In the genomic region with DNA sequence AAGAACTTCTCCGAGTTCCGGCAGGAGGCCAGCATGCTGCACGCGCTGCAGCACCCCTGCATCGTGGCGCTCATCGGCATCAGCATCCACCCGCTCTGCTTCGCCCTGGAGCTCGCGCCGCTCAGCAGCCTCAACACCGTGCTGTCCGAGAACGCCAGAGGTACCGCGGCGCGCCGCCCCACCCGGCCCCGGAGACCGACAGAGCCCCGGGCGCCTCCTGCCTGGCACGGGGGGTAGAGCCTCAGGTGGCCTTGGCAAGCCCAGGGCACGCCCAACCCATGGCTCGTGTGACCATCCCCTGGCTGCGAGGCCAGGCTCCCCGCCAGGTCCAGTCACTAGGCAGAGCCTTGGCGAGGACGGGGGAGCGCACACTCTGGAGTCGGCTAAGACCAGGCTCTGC, we compare ENCODE assay signal across 21 cellular contexts.
DNase-seq lines count a peak whose midpoint lies in the region; ATAC-seq and TF ChIP-seq lines count a peak whose summit lies in the region.
"Had no signal": no experiment of that assay in that cellular context is flagged by ENCODE, and none has a peak within 500 bp of the region (broad histone marks: within the 10 kb centered on the region; RNA-seq: fewer than 3 reads in every experiment).

No MANE protein-coding gene starts in this region.

- H3K23ac ChIP-seq in trophoblast cell (ENCODE audit: low read length), result no peak overlapping the region

- no peaks in the 10 kb centered on the region for H3K9me3 ChIP-seq in vagina
- peaks cover 2% of the 10 kb centered on the region for H3K9me3 ChIP-seq in trophoblast cell (ENCODE audit: insufficient read depth, low read depth, low read length)
- H3K9me3 ChIP-seq: BLaER1, SJSA1, upper lobe of left lung had no signal

- H2BK5ac ChIP-seq in trophoblast cell (ENCODE audit: low read depth, low read length, poor library complexity), result no peak overlapping the region

- H3K36me3 Mint-ChIP-seq in osteocyte (ENCODE audit: unreplicated experiment), result peaks cover 14% of the 10 kb centered on the region

- no peaks in the 10 kb centered on the region for H3K79me1 ChIP-seq in trophoblast cell (ENCODE audit: low read length)

- H4K91ac ChIP-seq in trophoblast cell (ENCODE audit: low read depth, low read length), result no peak overlapping the region

- H3K9me3 Mint-ChIP-seq in stimulated activated naive CD8-positive, alpha-beta T cell treated with anti-CD3 and anti-CD28 coated beads, Interleukin-15, amount 100 ng/mL, for 72 hours, result no peaks in the 10 kb centered on the region
- H3K9me3 Mint-ChIP-seq in osteocyte (ENCODE audit: unreplicated experiment), result no peaks in the 10 kb centered on the region
- H3K9me3 Mint-ChIP-seq: activated T-cell treated with anti-CD3 and anti-CD28 coated beads, Interleukin-2, amount 50 U/mL, for 24 hours had no signal

- H3K27ac ChIP-seq in vagina (no peak overlapping the region), trophoblast cell (ENCODE audit: low read depth, low read length) (no peak overlapping the region)
- H3K27ac ChIP-seq: BLaER1, SJSA1, upper lobe of left lung had no signal

- H4K8ac ChIP-seq in trophoblast cell (ENCODE audit: low read depth, low read length), result no peak overlapping the region

- WGBS in trophoblast cell (ENCODE audit: extremely low coverage, insufficient coverage, insufficient read length), result no CpG with 5 or more reads among the region's 34 CpGs

- H3K4me1 ChIP-seq in vagina, result peaks cover 8% of the 10 kb centered on the region
- H3K4me1 ChIP-seq in trophoblast cell (ENCODE audit: control insufficient read depth in 1 of 2, insufficient read depth in 2 of 2, low read length in 2 of 2), result no peaks in the 10 kb centered on the region
- H3K4me1 ChIP-seq: SJSA1, upper lobe of left lung had no signal

- no peaks in the 10 kb centered on the region for H3K27me3 Mint-ChIP-seq in stimulated activated naive CD8-positive, alpha-beta T cell treated with anti-CD3 and anti-CD28 coated beads, Interleukin-15, amount 100 ng/mL, for 72 hours
- H3K27me3 Mint-ChIP-seq in osteocyte (ENCODE audit: unreplicated experiment), result no peaks in the 10 kb centered on the region
- H3K27me3 Mint-ChIP-seq: activated T-cell treated with anti-CD3 and anti-CD28 coated beads, Interleukin-2, amount 50 U/mL, for 24 hours had no signal

- H3K36me3 ChIP-seq in vagina, result peaks cover 0 to 31% of the 10 kb centered on the region in 2 donors
- H3K36me3 ChIP-seq in trophoblast cell (ENCODE audit: control insufficient read depth in 1 of 2, insufficient read depth in 2 of 2, low read length in 2 of 2), result no peaks in the 10 kb centered on the region
- H3K36me3 ChIP-seq: BLaER1 had no signal

- no peak for DNase-seq in stimulated activated naive CD8-positive, alpha-beta T cell treated with anti-CD3 and anti-CD28 coated beads, Interleukin-15, amount 100 ng/mL, for 72 hours
- no peak for DNase-seq in stimulated activated naive CD8-positive, alpha-beta T cell treated with anti-CD3 and anti-CD28 coated beads, Interleukin-15, Interleukin-2, amounts not matched to agents 100 U/mL and 50 U/mL, for 24 hours
- peak; percentile 47 for DNase-seq in islet precursor cell
- peak; percentile 83 for DNase-seq in osteocyte (ENCODE audit: extremely low spot score, unreplicated experiment)
- DNase-seq in vagina (ENCODE audit: extremely low spot score in 2 of 2), result peak; percentile 49 to 67
- no peak for DNase-seq in stimulated activated CD4-positive, alpha-beta T cell treated with anti-CD3 and anti-CD28 coated beads, Interleukin-12 subunit alpha, Interleukin-12 subunit beta, amount 100 ng/mL, for 4 hours
- DNase-seq in superior temporal gyrus (ENCODE audit: extremely low spot score), result no peak
- no peak for DNase-seq in trophoblast cell
- DNase-seq: activated CD4-positive, CD25-positive, alpha-beta regulatory T cell; activated gamma-delta T cell treated with Interleukin-2 at 50 U/mL for 16 hours; H9; KBM-7; mammary epithelial cell; NCI-H1417 treated with DMSO at 0.1 percent for 48 hours; NCI-H2081 treated with DMSO at 0.1 percent for 48 hours; NCI-H748 treated with DMSO at 0.1 percent for 48 hours; T-helper 1 cell had no signal

- H3K27me3 ChIP-seq in vagina (no peaks in the 10 kb centered on the region), trophoblast cell (ENCODE audit: insufficient read depth, low read length) (no peaks in the 10 kb centered on the region)
- H3K27me3 ChIP-seq: BLaER1, SJSA1, upper lobe of left lung had no signal

- no peaks in the 10 kb centered on the region for H3K79me2 ChIP-seq in trophoblast cell (ENCODE audit: control insufficient read depth, insufficient read depth, low read length, poor library complexity)

- H3K4me1 Mint-ChIP-seq in stimulated activated naive CD8-positive, alpha-beta T cell treated with anti-CD3 and anti-CD28 coated beads, Interleukin-15, amount 100 ng/mL, for 72 hours, result no peaks in the 10 kb centered on the region
- no peaks in the 10 kb centered on the region for H3K4me1 Mint-ChIP-seq in osteocyte (ENCODE audit: unreplicated experiment)

- H3K18ac ChIP-seq in trophoblast cell (ENCODE audit: low read length), result no peak overlapping the region

- H3K4me2 ChIP-seq in trophoblast cell (ENCODE audit: low read length), result no peak overlapping the region
- H3K4me2 ChIP-seq: BLaER1 had no signal

- H3K27ac Mint-ChIP-seq in stimulated activated naive CD8-positive, alpha-beta T cell treated with anti-CD3 and anti-CD28 coated beads, Interleukin-15, amount 100 ng/mL, for 72 hours, result no peak overlapping the region
- no peak overlapping the region for H3K27ac Mint-ChIP-seq in osteocyte (ENCODE audit: unreplicated experiment)
- H3K27ac Mint-ChIP-seq: activated T-cell treated with anti-CD3 and anti-CD28 coated beads, Interleukin-2, amount 50 U/mL, for 24 hours had no signal

- ATAC-seq in stimulated activated naive CD8-positive, alpha-beta T cell treated with anti-CD3 and anti-CD28 coated beads, Interleukin-15, amount 100 ng/mL, for 72 hours, result peak; percentile 55
- no peak for ATAC-seq in stimulated activated naive CD8-positive, alpha-beta T cell treated with anti-CD3 and anti-CD28 coated beads, Interleukin-15, Interleukin-2, amounts not matched to agents 100 U/mL and 50 U/mL, for 24 hours

- H3K9ac ChIP-seq in trophoblast cell (ENCODE audit: low read length), result no peak overlapping the region
- H3K9ac ChIP-seq: BLaER1 had no signal

- H4K12ac ChIP-seq in trophoblast cell (ENCODE audit: low read depth, low read length), result no peak overlapping the region

- H3K4me3 ChIP-seq in vagina (no peak overlapping the region), trophoblast cell (ENCODE audit: low read depth, low read length) (no peak overlapping the region)
- H3K4me3 ChIP-seq: BLaER1, SJSA1, upper lobe of left lung had no signal

- H3K4ac ChIP-seq in trophoblast cell (ENCODE audit: low read depth, low read length), result no peak overlapping the region

- no peak for TF ChIP-seq POLR2A in vagina (IDR thresholded peaks at IDR 0.05)

- H2AK5ac ChIP-seq in trophoblast cell (ENCODE audit: low read length), result no peak overlapping the region

- H3K14ac ChIP-seq in trophoblast cell (ENCODE audit: low read length), result no peak overlapping the region

- H2BK120ac ChIP-seq in trophoblast cell (ENCODE audit: insufficient read depth, low read length, poor library complexity), result no peak overlapping the region

- H2BK12ac ChIP-seq in trophoblast cell (ENCODE audit: low read length), result no peak overlapping the region

- no peak for TF ChIP-seq CTCF in osteocyte (IDR thresholded peaks at IDR 0.05)
- TF ChIP-seq CTCF in vagina (IDR thresholded peaks at IDR 0.05), result no peak

- no peak overlapping the region for H3K4me3 Mint-ChIP-seq in stimulated activated naive CD8-positive, alpha-beta T cell treated with anti-CD3 and anti-CD28 coated beads, Interleukin-15, amount 100 ng/mL, for 72 hours
- no peak overlapping the region for H3K4me3 Mint-ChIP-seq in osteocyte (ENCODE audit: unreplicated experiment)
- H3K4me3 Mint-ChIP-seq: activated T-cell treated with anti-CD3 and anti-CD28 coated beads, Interleukin-2, amount 50 U/mL, for 24 hours; H9 had no signal

- no peak overlapping the region for H2AFZ ChIP-seq in trophoblast cell (ENCODE audit: insufficient read depth, low read length, poor library complexity)

- intact Hi-C loops in vagina (cut with DNase I), result no loop called here

Comparison
In these comparisons a context has a peak if more than half of its experiments do, and no peak if none do; other contexts are left out.
1. DNase-seq: peak in islet precursor cell (single experiment), osteocyte (single experiment) and vagina (2 of 2); none in stimulated activated naive CD8-positive, alpha-beta T cell treated with anti-CD3 and anti-CD28 coated beads, Interleukin-15, amount 100 ng/mL, for 72 hours (0 of 2), stimulated activated naive CD8-positive, alpha-beta T cell treated with anti-CD3 and anti-CD28 coated beads, Interleukin-15, Interleukin-2, amounts not matched to agents 100 U/mL and 50 U/mL, for 24 hours (single experiment), stimulated activated CD4-positive, alpha-beta T cell treated with anti-CD3 and anti-CD28 coated beads, Interleukin-12 subunit alpha, Interleukin-12 subunit beta, amount 100 ng/mL, for 4 hours (single experiment), superior temporal gyrus (single experiment) and trophoblast cell (0 of 2).